In genomic region chr12:125032466-125033152, GRCh38 we compare ENCODE assay signal across 21 cellular contexts.
"Had no signal": no experiment of that assay in that cellular context is flagged by ENCODE, and none has a peak within 500 bp of the region (broad histone marks: within the 10 kb centered on the region; RNA-seq: fewer than 3 reads in every experiment).

No MANE protein-coding gene starts in this region.

- H3K27ac ChIP-seq: dorsolateral prefrontal cortex, left lung, lower lobe of right lung, psoas muscle, spleen, testis, tibial nerve had no signal

- H3K27me3 ChIP-seq: dorsolateral prefrontal cortex, left lung, spleen, testis, tibial nerve had no signal

- H3K4me1 ChIP-seq: left lung, lower lobe of right lung, psoas muscle, spleen, testis, tibial nerve had no signal

- H3K4me3 Mint-ChIP-seq: nephron; stimulated activated naive B cell treated with anti-CD40 and anti-IgM and Interleukin-4, amounts not matched to agents 10 μg/mL and 1 μg/mL and 100 μg/mL, for 72 hours; stimulated activated naive CD8-positive, alpha-beta T cell treated with anti-CD3 and anti-CD28 coated beads, Interleukin-15, amount 100 ng/mL, for 72 hours had no signal

- H3K9me3 Mint-ChIP-seq: stimulated activated naive B cell treated with anti-CD40 and anti-IgM and Interleukin-4, amounts not matched to agents 10 μg/mL and 1 μg/mL and 100 μg/mL, for 72 hours; stimulated activated naive CD8-positive, alpha-beta T cell treated with anti-CD3 and anti-CD28 coated beads, Interleukin-15, amount 100 ng/mL, for 72 hours had no signal

- H3K36me3 ChIP-seq: left lung, lower lobe of right lung, tibial nerve had no signal

- ATAC-seq: esophagus mucosa; left lung; lower lobe of right lung; psoas muscle; sciatic nerve; stimulated activated naive B cell treated with anti-CD40 and anti-IgM and Interleukin-4, amounts not matched to agents 10 μg/mL and 1 μg/mL and 100 μg/mL, for 72 hours; stimulated activated naive CD8-positive, alpha-beta T cell treated with anti-CD3 and anti-CD28 coated beads, Interleukin-15, amount 100 ng/mL, for 72 hours had no signal

- H3K9me3 ChIP-seq: lower lobe of right lung, psoas muscle, testis had no signal

- DNase-seq: cortex of kidney; effector CD8-positive, alpha-beta T cell; islet precursor cell; left lung; lower lobe of right lung; mesenchymal stem cell; naive B cell; psoas muscle; retina; spleen; stimulated activated CD4-positive, alpha-beta T cell treated with anti-CD3 and anti-CD28 coated beads, Interleukin-15, amount 100 ng/mL, for 24 hours; stimulated activated CD4-positive, alpha-beta T cell treated with anti-CD3 and anti-CD28 coated beads, Interleukin-1b, Interleukin-23, amount 100 ng/mL, for 48 hours; stimulated activated CD4-positive, alpha-beta T cell treated with anti-CD3 and anti-CD28 coated beads, Interleukin-4, amount 100 ng/mL, for 24 hours; stimulated activated naive B cell treated with anti-CD40 and anti-IgM and Interleukin-4, amounts not matched to agents 10 μg/mL and 1 μg/mL and 100 μg/mL, for 72 hours; stimulated activated naive CD8-positive, alpha-beta T cell treated with anti-CD3 and anti-CD28 coated beads, Interleukin-15, amount 100 ng/mL, for 72 hours; testis had no signal

- H3K27me3 Mint-ChIP-seq: naive B cell; stimulated activated naive B cell treated with anti-CD40 and anti-IgM and Interleukin-4, amounts not matched to agents 10 μg/mL and 1 μg/mL and 100 μg/mL, for 72 hours; stimulated activated naive CD8-positive, alpha-beta T cell treated with anti-CD3 and anti-CD28 coated beads, Interleukin-15, amount 100 ng/mL, for 72 hours had no signal

- H3K4me3 ChIP-seq: dorsolateral prefrontal cortex, left lung, lower lobe of right lung, psoas muscle, spleen, testis, tibial nerve had no signal

- H3K36me3 Mint-ChIP-seq: naive B cell had no signal

- H3K4me1 Mint-ChIP-seq: nephron; stimulated activated naive CD8-positive, alpha-beta T cell treated with anti-CD3 and anti-CD28 coated beads, Interleukin-15, amount 100 ng/mL, for 72 hours had no signal

- H3K27ac Mint-ChIP-seq: nephron had no signal
